In the genomic region with DNA sequence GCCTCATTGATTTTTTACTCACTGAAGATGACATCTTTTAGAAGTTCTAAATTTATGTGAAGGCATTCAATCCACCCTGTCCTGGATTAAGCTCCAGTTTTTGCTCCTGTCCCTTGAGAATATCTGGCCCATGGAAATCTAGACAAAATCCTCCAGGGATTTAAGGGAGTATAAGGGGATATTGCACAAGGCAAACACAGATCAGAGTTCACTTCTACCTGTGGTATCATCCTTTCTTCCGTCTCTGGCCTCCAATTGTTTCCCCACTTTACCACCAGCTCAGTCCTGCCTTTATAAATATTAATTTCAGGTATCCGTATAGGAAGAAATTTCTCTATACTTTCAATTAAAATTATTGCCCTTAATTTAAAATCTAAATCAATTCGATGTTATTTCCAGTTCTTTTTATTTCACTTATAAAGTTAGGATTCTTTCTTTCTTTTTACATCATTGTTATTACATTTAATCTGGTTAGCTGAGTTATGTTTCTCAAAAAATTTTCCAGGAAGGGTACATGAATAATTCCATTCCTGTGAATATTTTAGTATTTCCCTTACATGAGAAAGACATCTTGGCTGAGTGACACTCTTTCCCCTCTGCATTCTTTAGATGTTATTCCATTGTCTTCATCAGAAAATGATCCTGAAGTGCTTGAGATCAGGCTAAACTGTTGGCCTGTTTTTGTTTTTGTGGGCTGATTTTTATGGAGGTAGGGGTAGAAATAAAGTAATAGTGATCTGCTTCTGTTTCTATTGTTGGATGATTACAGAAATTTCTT, we compare ENCODE assay signal across 29 cellular contexts.
DNase-seq lines count a peak whose midpoint lies in the region; ATAC-seq and TF ChIP-seq lines count a peak whose summit lies in the region.
"Had no signal": no experiment of that assay in that cellular context is flagged by ENCODE, and none has a peak within 500 bp of the region (broad histone marks: within the 10 kb centered on the region; RNA-seq: fewer than 3 reads in every experiment).

No MANE protein-coding gene starts in this region.

- H3K27me3 Mint-ChIP-seq in HFFc6 (ENCODE audit: insufficient read depth), result no peaks in the 10 kb centered on the region
- H3K27me3 Mint-ChIP-seq: naive thymus-derived CD8-positive, alpha-beta T cell had no signal

- no peaks in the 10 kb centered on the region for H3K27me3 ChIP-seq in osteoblast (ENCODE audit: insufficient read depth, low read length)
- H3K27me3 ChIP-seq in Karpas-422 (ENCODE audit: low read length), result no peaks in the 10 kb centered on the region
- H3K27me3 ChIP-seq: adrenal gland, dorsolateral prefrontal cortex, hepatocyte, uterus had no signal

- H3K79me2 ChIP-seq in osteoblast (ENCODE audit: insufficient read depth, low read length) (no peaks in the 10 kb centered on the region), Karpas-422 (ENCODE audit: low read length) (no peaks in the 10 kb centered on the region)
- H3K79me2 ChIP-seq: hepatocyte had no signal

- peak overlapping the region; percentile 20 for H3K4me3 Mint-ChIP-seq in HFFc6
- H3K4me3 Mint-ChIP-seq: activated CD8-positive, alpha-beta T cell treated with anti-CD3 and anti-CD28 coated beads, Interleukin-2, amount 10 ng/mL, durations not matched to agents 7 days and 5 days; GM23338; naive thymus-derived CD8-positive, alpha-beta T cell; T-helper 1 cell treated with Interleukin-12 subunit alpha and Interleukin-12 subunit beta and Interleukin-4 antibody, amounts not matched to agents 30 μg/mL and 1 μg/mL, for 36 hours had no signal

- H3K4me1 ChIP-seq in osteoblast (ENCODE audit: insufficient read depth, low read length), result peaks cover 20% of the 10 kb centered on the region
- no peaks in the 10 kb centered on the region for H3K4me1 ChIP-seq in Karpas-422 (ENCODE audit: low read length)
- H3K4me1 ChIP-seq: uterus had no signal

- H2AFZ ChIP-seq in osteoblast (ENCODE audit: low read length) (no peak overlapping the region), Karpas-422 (ENCODE audit: low read length) (no peak overlapping the region)
- H2AFZ ChIP-seq: GM23338, hepatocyte had no signal

- DNase-seq in AG20443 (ENCODE audit: low spot score) (peak; percentile 35), HFFc6 (no peak), choroid plexus epithelial cell (ENCODE audit: low read depth) (peak; percentile 54), osteoblast (ENCODE audit: insufficient read length, low spot score, missing footprints) (no peak), Karpas-422 (no peak), DMS 273 (lab: John Stamatoyannopoulos, UW; ENCODE audit: unreplicated experiment) (no peak)
- DNase-seq in stimulated activated CD4-positive, alpha-beta T cell treated with anti-CD3 and anti-CD28 coated beads, Interleukin-4, amount 100 ng/mL, for 1 hour, result no peak
- DNase-seq: activated CD4-positive, CD25-positive, alpha-beta regulatory T cell treated with anti-CD3 and anti-CD28 coated beads, Interleukin-2, amount 50 U/mL, for 72 hours; activated CD8-positive, alpha-beta T cell treated with anti-CD3 and anti-CD28 coated beads, Interleukin-2, amount 10 ng/mL, durations not matched to agents 7 days and 5 days; activated T-cell treated with anti-CD3 and anti-CD28 coated beads, Interleukin-2, amount 50 U/mL, for 1 hour; adrenal gland; dorsolateral prefrontal cortex; left ventricle myocardium inferior; naive thymus-derived CD8-positive, alpha-beta T cell; NCI-H1048; NCI-H1694 treated with DMSO at 0.1 percent for 48 hours; NCI-H2171; NCI-H526; occipital lobe; stimulated activated CD4-positive, alpha-beta T cell treated with anti-CD3 and anti-CD28 coated beads, Interleukin-4, amount 100 ng/mL, for 24 hours; stimulated activated naive CD4-positive, alpha-beta T cell treated with Interleukin-2 at 50 U/mL for 16 hours; uterus had no signal

- ATAC-seq in GM18870 (IDR thresholded peaks at IDR 0.05; ENCODE audit: unreplicated experiment), result no peak
- ATAC-seq: activated CD8-positive, alpha-beta T cell treated with anti-CD3 and anti-CD28 coated beads, Interleukin-2, amount 10 ng/mL, durations not matched to agents 7 days and 5 days; GM23338; naive thymus-derived CD8-positive, alpha-beta T cell had no signal

- H3K4me1 Mint-ChIP-seq in HFFc6 (ENCODE audit: low read depth), result peaks cover 54% of the 10 kb centered on the region

- peak overlapping the region; percentile 59 for H3K27ac Mint-ChIP-seq in HFFc6
- H3K27ac Mint-ChIP-seq: activated CD8-positive, alpha-beta T cell treated with anti-CD3 and anti-CD28 coated beads, Interleukin-2, amount 10 ng/mL, durations not matched to agents 7 days and 5 days; GM23338; T-helper 1 cell treated with Interleukin-12 subunit alpha and Interleukin-12 subunit beta and Interleukin-4 antibody, amounts not matched to agents 30 μg/mL and 1 μg/mL, for 36 hours had no signal

- H3K27ac ChIP-seq in osteoblast (ENCODE audit: low read depth, low read length), result peak overlapping the region; percentile 67
- no peak overlapping the region for H3K27ac ChIP-seq in Karpas-422 (ENCODE audit: low read length)
- H3K27ac ChIP-seq: adrenal gland, C4-2B, dorsolateral prefrontal cortex, hepatocyte, KMS-11, left ventricle myocardium inferior, thoracic aorta, uterus had no signal

- H3K4me3 ChIP-seq in choroid plexus epithelial cell (ENCODE audit: low read depth, low read length) (no peak overlapping the region), osteoblast (ENCODE audit: insufficient read depth, low read length) (no peak overlapping the region), Karpas-422 (ENCODE audit: low read length) (no peak overlapping the region)
- H3K4me3 ChIP-seq: adrenal gland, dorsolateral prefrontal cortex, GM23338, hepatocyte, left ventricle myocardium inferior, thoracic aorta, uterus had no signal

- H3K9me2 ChIP-seq in Karpas-422 (replicated peaks; ENCODE audit: insufficient read depth, low read length), result no peaks in the 10 kb centered on the region

- 0 out of 2 replicates have a peak, but pooled peaks cover 3% of the 10 kb centered on the region for H3K36me3 Mint-ChIP-seq in HFFc6 (ENCODE audit: low read depth)

- TF ChIP-seq CTCF in HFFc6 (IDR thresholded peaks at IDR 0.05) (no peak), choroid plexus epithelial cell (conservative IDR thresholded peaks at IDR 0.05; ENCODE audit: low read depth, low read length) (no peak), osteoblast (IDR thresholded peaks at IDR 0.05; ENCODE audit: extremely low read depth, low read depth, low read length) (no peak)

- H4K20me1 ChIP-seq in osteoblast (ENCODE audit: insufficient read depth, low read length) (no peaks in the 10 kb centered on the region), Karpas-422 (ENCODE audit: insufficient read depth, low read depth, low read length) (no peaks in the 10 kb centered on the region)

- H3K9me3 ChIP-seq in osteoblast (ENCODE audit: low read depth, low read length) (peaks cover 6% of the 10 kb centered on the region), Karpas-422 (ENCODE audit: low read length) (peaks cover 9% of the 10 kb centered on the region; the same call in 1 of the 2 replicates)
- H3K9me3 ChIP-seq: uterus had no signal

- H3K36me3 ChIP-seq in osteoblast (ENCODE audit: insufficient read depth, low read length), result no peaks in the 10 kb centered on the region
- no peaks in the 10 kb centered on the region for H3K36me3 ChIP-seq in Karpas-422 (ENCODE audit: insufficient read depth, low read length)
- H3K36me3 ChIP-seq: adrenal gland, left ventricle myocardium inferior, thoracic aorta, uterus had no signal

- peaks cover 18% of the 10 kb centered on the region for H3K9me3 Mint-ChIP-seq in HFFc6

- H3K9ac ChIP-seq in Karpas-422 (ENCODE audit: low read length), result no peak overlapping the region
- H3K9ac ChIP-seq: KMS-11 had no signal

- H3K4me2 ChIP-seq in osteoblast (ENCODE audit: insufficient read depth, low read length) (no peak overlapping the region), Karpas-422 (ENCODE audit: low read depth, low read length, poor library complexity, severe bottlenecking) (no peak overlapping the region)
- H3K4me2 ChIP-seq: GM23338, hepatocyte, KMS-11 had no signal

Comparison
In these comparisons a context has a peak if more than half of its experiments do, and no peak if none do; other contexts are left out.
1. DNase-seq: peak in AG20443 (single experiment) and choroid plexus epithelial cell (single experiment); none in HFFc6 (single experiment), osteoblast (single experiment), stimulated activated CD4-positive, alpha-beta T cell treated with anti-CD3 and anti-CD28 coated beads, Interleukin-4, amount 100 ng/mL, for 1 hour (single experiment), Karpas-422 (single experiment) and DMS 273 (single experiment).